In the genomic region with DNA sequence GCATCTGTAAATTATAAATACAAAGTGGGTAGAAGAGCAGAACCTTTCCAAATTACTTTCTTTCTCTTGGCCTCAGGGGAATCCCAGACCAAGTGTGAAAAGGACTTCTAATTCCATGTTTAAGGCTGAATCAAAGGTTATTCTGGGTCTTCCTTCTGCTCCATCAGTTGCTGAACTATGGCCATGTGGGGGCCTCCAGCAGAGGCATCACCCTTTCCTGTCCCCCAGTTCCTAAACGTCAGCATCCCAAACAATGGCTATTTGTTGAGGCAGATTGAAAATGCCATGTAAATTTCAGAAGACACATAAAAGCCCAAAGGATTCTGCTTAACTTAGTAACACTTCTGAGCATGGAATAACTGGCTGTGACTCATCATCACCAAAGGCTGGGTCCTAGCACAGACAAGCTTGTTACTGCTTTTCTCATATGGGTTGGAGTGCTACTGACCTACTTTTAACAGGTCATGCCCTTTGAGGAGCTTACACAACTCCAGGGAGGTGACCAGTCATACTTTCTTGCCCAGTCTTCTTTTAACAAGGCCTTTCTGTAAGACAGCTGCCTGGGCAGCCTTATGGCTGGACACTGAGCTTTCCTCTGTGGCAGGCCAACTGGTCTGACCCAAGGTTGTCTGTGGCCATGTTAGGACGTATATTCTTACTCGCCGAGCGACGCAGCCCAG, we compare ENCODE assay signal across 9 cellular contexts.
A peak's percentile ranks its signal among the peaks of the same experiment; 100 is the strongest.
DNase-seq lines count a peak whose midpoint lies in the region; ATAC-seq, FAIRE-seq and TF ChIP-seq lines count a peak whose summit lies in the region.
"Had no signal": no experiment of that assay in that cellular context is flagged by ENCODE, and none has a peak within 500 bp of the region (broad histone marks: within the 10 kb centered on the region; RNA-seq: fewer than 3 reads in every experiment).

No MANE protein-coding gene starts in this region.

- H3K4me1 Mint-ChIP-seq in IgD-negative memory B cell: peaks cover 0 to 6% (median 4%) of the 10 kb centered on the region in 3 donors
- H3K4me1 Mint-ChIP-seq in MCF 10A (ENCODE audit: insufficient read depth, unreplicated experiment): no peaks in the 10 kb centered on the region
- H3K4me1 Mint-ChIP-seq: activated B cell treated with CpG ODN at 0.5 μM for 24 hours had no signal

- ATAC-seq in HG02610 (IDR thresholded peaks at IDR 0.05; ENCODE audit: unreplicated experiment): no peak
- no peak for ATAC-seq in GM18517 (IDR thresholded peaks at IDR 0.05; ENCODE audit: unreplicated experiment)

- no peaks in the 10 kb centered on the region for H3K27me3 Mint-ChIP-seq in IgD-negative memory B cell
- H3K27me3 Mint-ChIP-seq in MCF 10A (ENCODE audit: insufficient read depth, unreplicated experiment): no peaks in the 10 kb centered on the region
- H3K27me3 Mint-ChIP-seq: activated B cell treated with CpG ODN at 0.5 μM for 24 hours had no signal

- H3K4me3 ChIP-seq in kidney epithelial cell (ENCODE audit: low read depth, low read length): no peak overlapping the region
- H3K4me3 ChIP-seq in small intestine (ENCODE audit: low read depth in 1 of 2, low read length in 2 of 2): no peak overlapping the region

- 79 to 92% (median 92%) methylated on average over 6 of the region's 6 CpGs for WGBS in small intestine, 3 donors

- CTCF ChIA-PET in MCF 10A (lab: Yijun Ruan, JAX): interaction anchor here (1.2 kb wide), 1 partner anchor 145 kb away, joined by 4 read pairs; no protein-coding TSS in a partner anchor

- H3K4me3 Mint-ChIP-seq in IgD-negative memory B cell (no peak overlapping the region), MCF 10A (ENCODE audit: unreplicated experiment) (no peak overlapping the region)
- H3K4me3 Mint-ChIP-seq: activated B cell treated with CpG ODN at 0.5 μM for 24 hours had no signal

- no peak for TF ChIP-seq CTCF in MCF 10A (IDR thresholded peaks at IDR 0.05; ENCODE audit: unreplicated experiment)
- no peak for TF ChIP-seq CTCF in kidney epithelial cell (IDR thresholded peaks at IDR 0.05; ENCODE audit: insufficient read depth, low read length, poor library complexity, severe bottlenecking)

- H3K36me3 Mint-ChIP-seq in IgD-negative memory B cell (peaks cover 11% of the 10 kb centered on the region), MCF 10A (ENCODE audit: insufficient read depth, unreplicated experiment) (peaks cover 47% of the 10 kb centered on the region)

- H3K4me1 ChIP-seq in small intestine (ENCODE audit: control insufficient read depth in 2 of 2, insufficient read depth in 1 of 2, low read depth in 1 of 2, low read length in 1 of 2): no peaks in the 10 kb centered on the region

- H3K9me3 Mint-ChIP-seq in IgD-negative memory B cell (no peaks in the 10 kb centered on the region), MCF 10A (ENCODE audit: unreplicated experiment) (no peaks in the 10 kb centered on the region)
- H3K9me3 Mint-ChIP-seq: activated B cell treated with CpG ODN at 0.5 μM for 24 hours had no signal

- H3K27ac ChIP-seq in temporal lobe (ENCODE audit: low read depth, low read length) (peak overlapping the region; percentile 50), small intestine (ENCODE audit: low read depth in 1 of 2, low read length in 1 of 2) (peak overlapping the region in 1 of 2 donors; percentile 49)

- intact Hi-C loops in MCF 10A (cut with micrococcal nuclease): no loop called here

- H3K36me3 ChIP-seq in kidney epithelial cell (ENCODE audit: control insufficient read depth, insufficient read depth, low read length) (peaks cover 1% of the 10 kb centered on the region), small intestine (ENCODE audit: control insufficient read depth in 2 of 2, insufficient read depth in 2 of 2, low read length in 2 of 2) (peaks cover 0 to 32% of the 10 kb centered on the region in 2 donors)

- BruUV-seq in MCF 10A (replicated peaks; lab: Mats Ljungman, UMichigan): no TSS peak

- peak; percentile 39 for DNase-seq in MCF 10A (ENCODE audit: unreplicated experiment)
- peak; percentile 69 for DNase-seq in kidney epithelial cell (ENCODE audit: low read depth)
- DNase-seq in small intestine: no peak
- no peak for DNase-seq in DMS153 (lab: John Stamatoyannopoulos, UW)
- DNase-seq: activated B cell treated with CpG ODN at 0.5 μM for 24 hours had no signal

- H3K9me3 ChIP-seq in small intestine (ENCODE audit: control insufficient read depth, low read depth): no peaks in the 10 kb centered on the region

- POLR2A ChIA-PET in MCF 10A (lab: Yijun Ruan, JAX): interaction anchor here (0.6 to 0.8 kb wide), 2 partner anchors 11 to 45 kb away, joined by 3 read pairs; no protein-coding TSS in a partner anchor

- H3K27ac Mint-ChIP-seq in IgD-negative memory B cell (peak overlapping the region in 2 of 3 donors; percentile 9 to 35), MCF 10A (ENCODE audit: low read depth, unreplicated experiment) (no peak overlapping the region)
- H3K27ac Mint-ChIP-seq: activated B cell treated with CpG ODN at 0.5 μM for 24 hours had no signal

- no peak for FAIRE-seq in small intestine (lab: Jason Lieb, UNC)

- H3K27me3 ChIP-seq in kidney epithelial cell (ENCODE audit: control insufficient read depth, insufficient read depth, low read length): no peaks in the 10 kb centered on the region
- H3K27me3 ChIP-seq in small intestine (ENCODE audit: control insufficient read depth in 2 of 2, insufficient read depth in 2 of 2, low read length in 2 of 2): no peaks in the 10 kb centered on the region

Comparison
In these comparisons a context has a peak if more than half of its experiments do, and no peak if none do; other contexts are left out.
1. DNase-seq: peak in MCF 10A (single experiment) and kidney epithelial cell (single experiment); none in small intestine (single experiment) and DMS153 (single experiment).